Comparison of ENCODE assay signal across 10 cellular contexts in genomic region chrX:413322-414201, GRCh38. TPM values are rescaled to one million over a fixed set of nuclear protein-coding genes. Genes with fewer than 3 reads are reported as not detected.
DNase-seq lines count a peak whose midpoint lies in the region; ATAC-seq and TF ChIP-seq lines count a peak whose summit lies in the region.
"Had no signal": no experiment of that assay in that cellular context is flagged by ENCODE, and none has a peak within 500 bp of the region (broad histone marks: within the 10 kb centered on the region; RNA-seq: fewer than 3 reads in every experiment).

No MANE protein-coding gene starts in this region.

- no peaks in the 10 kb centered on the region for H3K27me3 ChIP-seq in NT2/D1 (ENCODE audit: insufficient read depth, insufficient read length)

- H3K27me3 Mint-ChIP-seq in glutamatergic neuron (ENCODE audit: unreplicated experiment) (peaks cover 12% of the 10 kb centered on the region), naive B cell (peaks cover 0 to 16% (median 0%) of the 10 kb centered on the region in 3 donors)

- no peaks in the 10 kb centered on the region; the same call in 1 of the 2 replicates for H3K9me3 ChIP-seq in NT2/D1 (ENCODE audit: insufficient read depth, low read length)

- DNase-seq in A172 (ENCODE audit: low spot score) (peak; percentile 64), NT2/D1 (ENCODE audit: low read depth, low spot score) (peak; percentile 56), glutamatergic neuron (no peak), naive B cell (no peak), medulla oblongata (ENCODE audit: extremely low spot score) (no peak), GM13976 (ENCODE audit: low spot score) (no peak)
- DNase-seq: kidney glomerular epithelial cell had no signal

- H3K4me3 ChIP-seq in NT2/D1 (ENCODE audit: insufficient read length, low read depth) = peak overlapping the region; percentile 21

- H3K4me3 Mint-ChIP-seq in glutamatergic neuron (ENCODE audit: unreplicated experiment) (peak overlapping the region; percentile 20), naive B cell (peak overlapping the region in 1 of 8 donors; percentile 38)
- H3K4me3 Mint-ChIP-seq: T-helper 1 cell treated with Interleukin-12 subunit alpha and Interleukin-12 subunit beta and Interleukin-4 antibody, amounts not matched to agents 30 μg/mL and 1 μg/mL, for 36 hours had no signal

- peaks cover 5% of the 10 kb centered on the region for H3K36me3 ChIP-seq in NT2/D1 (ENCODE audit: insufficient read depth, insufficient read length, low read length)

- no peak overlapping the region for H3K27ac Mint-ChIP-seq in glutamatergic neuron (ENCODE audit: unreplicated experiment)
- H3K27ac Mint-ChIP-seq in naive B cell = no peak overlapping the region
- H3K27ac Mint-ChIP-seq: T-helper 1 cell treated with Interleukin-12 subunit alpha and Interleukin-12 subunit beta and Interleukin-4 antibody, amounts not matched to agents 30 μg/mL and 1 μg/mL, for 36 hours had no signal

- no peaks in the 10 kb centered on the region for H3K4me1 Mint-ChIP-seq in glutamatergic neuron (ENCODE audit: low read depth, unreplicated experiment)
- peaks cover 0 to 7% (median 0%) of the 10 kb centered on the region in 3 donors for H3K4me1 Mint-ChIP-seq in naive B cell

- TF ChIP-seq CTCF in glutamatergic neuron (IDR thresholded peaks at IDR 0.05; ENCODE audit: partially characterized antibody, unreplicated experiment) = no peak
- no peak for TF ChIP-seq CTCF in GM13976 (IDR thresholded peaks at IDR 0.05; ENCODE audit: borderline replicate concordance, control extremely low read depth, extremely low read depth, insufficient read depth, missing control alignments)

- in situ Hi-C loops in GM13976 (cut with MboI; ENCODE audit: low sequenced_read_pairs, unreplicated experiment) = no loop called here

- H3K9me3 Mint-ChIP-seq in glutamatergic neuron (ENCODE audit: unreplicated experiment) = peaks cover 3% of the 10 kb centered on the region
- peaks cover 0 to 3% (median 2%) of the 10 kb centered on the region in 7 donors for H3K9me3 Mint-ChIP-seq in naive B cell

- H3K4me1 ChIP-seq in NT2/D1 (ENCODE audit: insufficient read depth, insufficient read length) = peaks cover 3% of the 10 kb centered on the region

- peaks cover 5% of the 10 kb centered on the region for H3K36me3 Mint-ChIP-seq in glutamatergic neuron (ENCODE audit: unreplicated experiment)
- H3K36me3 Mint-ChIP-seq in naive B cell = no peaks in the 10 kb centered on the region

- peak overlapping the region; percentile 74 for H3K9ac ChIP-seq in NT2/D1 (ENCODE audit: insufficient read length, low read depth)

- ATAC-seq in naive B cell (ENCODE audit: low read depth in 2 of 2) = peak; percentile 12 to 35
- no peak for ATAC-seq in HG03175 (IDR thresholded peaks at IDR 0.05; ENCODE audit: unreplicated experiment)
- ATAC-seq in HG03196 (IDR thresholded peaks at IDR 0.05; ENCODE audit: unreplicated experiment) = no peak

RNA-seq across cellular contexts. Expression of gene PPP2R3B, which starts 26.9 kb away (rescaled TPM):
- total RNA-seq in A172 (2014; rRNA removed; shearing (Covaris generic)) = 28.7 and 30.4 TPM in 2 replicates
- total RNA-seq in glutamatergic neuron (ENCODE audit: unreplicated experiment) = 36.1 TPM
- polyA plus RNA-seq in naive B cell (ENCODE audit: low read depth in 6 of 6) = 10 to 100 TPM in 4 of 6 donors, 1 to 10 TPM in 2; 8.3 to 17.4 (median 12.4) TPM

Comparison
In these comparisons a context has a peak if more than half of its experiments do, and no peak if none do; other contexts are left out.
1. DNase-seq: peak in A172 (single experiment) and NT2/D1 (single experiment); none in glutamatergic neuron (single experiment), naive B cell (single experiment), medulla oblongata (single experiment) and GM13976 (single experiment).
2. ATAC-seq: peak in naive B cell (2 of 2); none in HG03175 (single experiment) and HG03196 (single experiment).